ENCODE assay signal across 1 cellular context in genomic region chr11:65599216-65599954, GRCh38.
TF ChIP-seq lines count a peak whose summit lies in the region.

No MANE protein-coding gene starts in this region.

TF ChIP-seq in K562, 482 proteins besides CTCF, POLR2A, EP300 and RAD21:
- TF ChIP-seq ZNF24 (IDR thresholded peaks at IDR 0.05) (no peak), ZNF780A (CRISPR knock-in tag; IDR thresholded peaks at IDR 0.05) (no peak), RBFOX2 (IDR thresholded peaks at IDR 0.05; ENCODE audit: low read depth, low read length) (peak; percentile 15; the same call in 1 of the 2 replicates), POLR2G (IDR thresholded peaks at IDR 0.05; ENCODE audit: low read depth, low read length) (peak; percentile 42; the same call in 1 of the 2 replicates)
- TF ChIP-seq, protein P1, sequence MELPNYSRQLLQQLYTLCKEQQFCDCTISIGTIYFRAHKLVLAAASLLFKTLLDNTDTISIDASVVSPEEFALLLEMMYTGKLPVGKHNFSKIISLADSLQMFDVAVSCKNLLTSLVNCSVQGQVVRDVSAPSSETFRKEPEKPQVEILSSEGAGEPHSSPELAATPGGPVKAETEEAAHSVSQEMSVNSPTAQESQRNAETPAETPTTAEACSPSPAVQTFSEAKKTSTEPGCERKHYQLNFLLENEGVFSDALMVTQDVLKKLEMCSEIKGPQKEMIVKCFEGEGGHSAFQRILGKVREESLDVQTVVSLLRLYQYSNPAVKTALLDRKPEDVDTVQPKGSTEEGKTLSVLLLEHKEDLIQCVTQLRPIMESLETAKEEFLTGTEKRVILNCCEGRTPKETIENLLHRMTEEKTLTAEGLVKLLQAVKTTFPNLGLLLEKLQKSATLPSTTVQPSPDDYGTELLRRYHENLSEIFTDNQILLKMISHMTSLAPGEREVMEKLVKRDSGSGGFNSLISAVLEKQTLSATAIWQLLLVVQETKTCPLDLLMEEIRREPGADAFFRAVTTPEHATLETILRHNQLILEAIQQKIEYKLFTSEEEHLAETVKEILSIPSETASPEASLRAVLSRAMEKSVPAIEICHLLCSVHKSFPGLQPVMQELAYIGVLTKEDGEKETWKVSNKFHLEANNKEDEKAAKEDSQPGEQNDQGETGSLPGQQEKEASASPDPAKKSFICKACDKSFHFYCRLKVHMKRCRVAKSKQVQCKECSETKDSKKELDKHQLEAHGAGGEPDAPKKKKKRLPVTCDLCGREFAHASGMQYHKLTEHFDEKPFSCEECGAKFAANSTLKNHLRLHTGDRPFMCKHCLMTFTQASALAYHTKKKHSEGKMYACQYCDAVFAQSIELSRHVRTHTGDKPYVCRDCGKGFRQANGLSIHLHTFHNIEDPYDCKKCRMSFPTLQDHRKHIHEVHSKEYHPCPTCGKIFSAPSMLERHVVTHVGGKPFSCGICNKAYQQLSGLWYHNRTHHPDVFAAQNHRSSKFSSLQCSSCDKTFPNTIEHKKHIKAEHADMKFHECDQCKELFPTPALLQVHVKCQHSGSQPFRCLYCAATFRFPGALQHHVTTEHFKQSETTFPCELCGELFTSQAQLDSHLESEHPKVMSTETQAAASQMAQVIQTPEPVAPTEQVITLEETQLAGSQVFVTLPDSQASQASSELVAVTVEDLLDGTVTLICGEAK (IDR thresholded peaks at IDR 0.05), result no peak
- TF ChIP-seq, protein P1 (CRISPR knock-in tag; IDR thresholded peaks at IDR 0.05), result no peak
- TF ChIP-seq, protein P2, sequence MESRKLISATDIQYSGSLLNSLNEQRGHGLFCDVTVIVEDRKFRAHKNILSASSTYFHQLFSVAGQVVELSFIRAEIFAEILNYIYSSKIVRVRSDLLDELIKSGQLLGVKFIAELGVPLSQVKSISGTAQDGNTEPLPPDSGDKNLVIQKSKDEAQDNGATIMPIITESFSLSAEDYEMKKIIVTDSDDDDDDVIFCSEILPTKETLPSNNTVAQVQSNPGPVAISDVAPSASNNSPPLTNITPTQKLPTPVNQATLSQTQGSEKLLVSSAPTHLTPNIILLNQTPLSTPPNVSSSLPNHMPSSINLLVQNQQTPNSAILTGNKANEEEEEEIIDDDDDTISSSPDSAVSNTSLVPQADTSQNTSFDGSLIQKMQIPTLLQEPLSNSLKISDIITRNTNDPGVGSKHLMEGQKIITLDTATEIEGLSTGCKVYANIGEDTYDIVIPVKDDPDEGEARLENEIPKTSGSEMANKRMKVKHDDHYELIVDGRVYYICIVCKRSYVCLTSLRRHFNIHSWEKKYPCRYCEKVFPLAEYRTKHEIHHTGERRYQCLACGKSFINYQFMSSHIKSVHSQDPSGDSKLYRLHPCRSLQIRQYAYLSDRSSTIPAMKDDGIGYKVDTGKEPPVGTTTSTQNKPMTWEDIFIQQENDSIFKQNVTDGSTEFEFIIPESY (CRISPR knock-in tag; IDR thresholded peaks at IDR 0.05), result peak; percentile 59; the same call in 1 of the 2 replicates
